Comparison of ENCODE assay signal across 1 cellular context in genomic region chr19:10295305-10295846, GRCh38.
TF ChIP-seq lines count a peak whose summit lies in the region.

No MANE protein-coding gene starts in this region.

TF ChIP-seq in HepG2, 621 proteins besides CTCF, POLR2A, EP300 and RAD21 (continues in another document):
- TF ChIP-seq ZNF724P (CRISPR knock-in tag; IDR thresholded peaks at IDR 0.05; ENCODE audit: borderline replicate concordance): peak; percentile 48; the same call in 1 of the 2 replicates
- TF ChIP-seq RAD51 (IDR thresholded peaks at IDR 0.05; ENCODE audit: borderline replicate concordance): no peak
- peak; percentile 61; the same call in 1 of the 2 replicates for TF ChIP-seq GABPB1 (CRISPR knock-in tag; IDR thresholded peaks at IDR 0.05)
- no peak for TF ChIP-seq BORCS8-MEF2B (CRISPR knock-in tag; IDR thresholded peaks at IDR 0.05)
- TF ChIP-seq RXRB (CRISPR knock-in tag; IDR thresholded peaks at IDR 0.05; ENCODE audit: borderline replicate concordance): 0 out of 2 replicates have a peak, but pooled peaks have one; percentile 23
- no peak for TF ChIP-seq TGIF2 (CRISPR knock-in tag; IDR thresholded peaks at IDR 0.05)
- TF ChIP-seq MXI1 (IDR thresholded peaks at IDR 0.05; ENCODE audit: borderline replicate concordance, low read depth, low read length): 0 out of 3 replicates have a peak, but pooled peaks have one; percentile 30
- no peak for TF ChIP-seq KDM1A (CRISPR knock-in tag; IDR thresholded peaks at IDR 0.05)
- no peak for TF ChIP-seq RERE (CRISPR knock-in tag; IDR thresholded peaks at IDR 0.05; ENCODE audit: low read depth)
- TF ChIP-seq POLR2AphosphoS2 (IDR thresholded peaks at IDR 0.05; ENCODE audit: low read depth, low read length): no peak
- peak; percentile 71 for TF ChIP-seq ATF7-NPFF (CRISPR knock-in tag; IDR thresholded peaks at IDR 0.05; ENCODE audit: low read depth)
- TF ChIP-seq JUND (CRISPR knock-in tag; IDR thresholded peaks at IDR 0.05): no peak
- no peak for TF ChIP-seq ZNF83 (CRISPR knock-in tag; IDR thresholded peaks at IDR 0.05; ENCODE audit: borderline replicate concordance)
- peak; percentile 83 for TF ChIP-seq HDAC1 (CRISPR knock-in tag; IDR thresholded peaks at IDR 0.05)
- no peak for TF ChIP-seq SETDB1 (CRISPR knock-in tag; IDR thresholded peaks at IDR 0.05; ENCODE audit: borderline replicate concordance)
- TF ChIP-seq ZNF652 (CRISPR knock-in tag; IDR thresholded peaks at IDR 0.05; ENCODE audit: borderline replicate concordance, low read depth): no peak
- no peak for TF ChIP-seq ZNF557 (CRISPR knock-in tag; IDR thresholded peaks at IDR 0.05)
- TF ChIP-seq NFIC (IDR thresholded peaks at IDR 0.05; ENCODE audit: low read length): no peak
- TF ChIP-seq RXRA (CRISPR knock-in tag; IDR thresholded peaks at IDR 0.05): 0 out of 2 replicates have a peak, but pooled peaks have one; percentile 34
- TF ChIP-seq HNF4G (IDR thresholded peaks at IDR 0.05; ENCODE audit: borderline replicate concordance, low read depth, low read length): no peak
- TF ChIP-seq HNF4G (CRISPR knock-in tag; IDR thresholded peaks at IDR 0.05; ENCODE audit: borderline replicate concordance, low read depth): no peak
- TF ChIP-seq BCL6 (CRISPR knock-in tag; IDR thresholded peaks at IDR 0.05): no peak
- TF ChIP-seq ZNF326 (CRISPR knock-in tag; IDR thresholded peaks at IDR 0.05; ENCODE audit: borderline replicate concordance): no peak
- no peak for TF ChIP-seq PCBP2 (optimal IDR thresholded peaks at IDR 0.05; ENCODE audit: low read depth, low read length, poor library complexity, severe bottlenecking)
- TF ChIP-seq THAP7 (CRISPR knock-in tag; IDR thresholded peaks at IDR 0.05): no peak
- TF ChIP-seq ZNF234 (CRISPR knock-in tag; conservative IDR thresholded peaks at IDR 0.05): no peak
- TF ChIP-seq, protein P1, sequence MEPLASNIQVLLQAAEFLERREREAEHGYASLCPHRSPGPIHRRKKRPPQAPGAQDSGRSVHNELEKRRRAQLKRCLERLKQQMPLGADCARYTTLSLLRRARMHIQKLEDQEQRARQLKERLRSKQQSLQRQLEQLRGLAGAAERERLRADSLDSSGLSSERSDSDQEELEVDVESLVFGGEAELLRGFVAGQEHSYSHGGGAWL (CRISPR knock-in tag; IDR thresholded peaks at IDR 0.05): no peak
- TF ChIP-seq, protein P2, sequence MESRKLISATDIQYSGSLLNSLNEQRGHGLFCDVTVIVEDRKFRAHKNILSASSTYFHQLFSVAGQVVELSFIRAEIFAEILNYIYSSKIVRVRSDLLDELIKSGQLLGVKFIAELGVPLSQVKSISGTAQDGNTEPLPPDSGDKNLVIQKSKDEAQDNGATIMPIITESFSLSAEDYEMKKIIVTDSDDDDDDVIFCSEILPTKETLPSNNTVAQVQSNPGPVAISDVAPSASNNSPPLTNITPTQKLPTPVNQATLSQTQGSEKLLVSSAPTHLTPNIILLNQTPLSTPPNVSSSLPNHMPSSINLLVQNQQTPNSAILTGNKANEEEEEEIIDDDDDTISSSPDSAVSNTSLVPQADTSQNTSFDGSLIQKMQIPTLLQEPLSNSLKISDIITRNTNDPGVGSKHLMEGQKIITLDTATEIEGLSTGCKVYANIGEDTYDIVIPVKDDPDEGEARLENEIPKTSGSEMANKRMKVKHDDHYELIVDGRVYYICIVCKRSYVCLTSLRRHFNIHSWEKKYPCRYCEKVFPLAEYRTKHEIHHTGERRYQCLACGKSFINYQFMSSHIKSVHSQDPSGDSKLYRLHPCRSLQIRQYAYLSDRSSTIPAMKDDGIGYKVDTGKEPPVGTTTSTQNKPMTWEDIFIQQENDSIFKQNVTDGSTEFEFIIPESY (CRISPR knock-in tag; IDR thresholded peaks at IDR 0.05): peak; percentile 51; the same call in 1 of the 2 replicates
- TF ChIP-seq NFIB (CRISPR knock-in tag; IDR thresholded peaks at IDR 0.05; ENCODE audit: borderline replicate concordance): no peak
- no peak for TF ChIP-seq ZNF776 (CRISPR knock-in tag; IDR thresholded peaks at IDR 0.05)
- peak; percentile 52; the same call in 1 of the 2 replicates for TF ChIP-seq CHCHD3 (CRISPR knock-in tag; IDR thresholded peaks at IDR 0.05)
- TF ChIP-seq, protein P3, sequence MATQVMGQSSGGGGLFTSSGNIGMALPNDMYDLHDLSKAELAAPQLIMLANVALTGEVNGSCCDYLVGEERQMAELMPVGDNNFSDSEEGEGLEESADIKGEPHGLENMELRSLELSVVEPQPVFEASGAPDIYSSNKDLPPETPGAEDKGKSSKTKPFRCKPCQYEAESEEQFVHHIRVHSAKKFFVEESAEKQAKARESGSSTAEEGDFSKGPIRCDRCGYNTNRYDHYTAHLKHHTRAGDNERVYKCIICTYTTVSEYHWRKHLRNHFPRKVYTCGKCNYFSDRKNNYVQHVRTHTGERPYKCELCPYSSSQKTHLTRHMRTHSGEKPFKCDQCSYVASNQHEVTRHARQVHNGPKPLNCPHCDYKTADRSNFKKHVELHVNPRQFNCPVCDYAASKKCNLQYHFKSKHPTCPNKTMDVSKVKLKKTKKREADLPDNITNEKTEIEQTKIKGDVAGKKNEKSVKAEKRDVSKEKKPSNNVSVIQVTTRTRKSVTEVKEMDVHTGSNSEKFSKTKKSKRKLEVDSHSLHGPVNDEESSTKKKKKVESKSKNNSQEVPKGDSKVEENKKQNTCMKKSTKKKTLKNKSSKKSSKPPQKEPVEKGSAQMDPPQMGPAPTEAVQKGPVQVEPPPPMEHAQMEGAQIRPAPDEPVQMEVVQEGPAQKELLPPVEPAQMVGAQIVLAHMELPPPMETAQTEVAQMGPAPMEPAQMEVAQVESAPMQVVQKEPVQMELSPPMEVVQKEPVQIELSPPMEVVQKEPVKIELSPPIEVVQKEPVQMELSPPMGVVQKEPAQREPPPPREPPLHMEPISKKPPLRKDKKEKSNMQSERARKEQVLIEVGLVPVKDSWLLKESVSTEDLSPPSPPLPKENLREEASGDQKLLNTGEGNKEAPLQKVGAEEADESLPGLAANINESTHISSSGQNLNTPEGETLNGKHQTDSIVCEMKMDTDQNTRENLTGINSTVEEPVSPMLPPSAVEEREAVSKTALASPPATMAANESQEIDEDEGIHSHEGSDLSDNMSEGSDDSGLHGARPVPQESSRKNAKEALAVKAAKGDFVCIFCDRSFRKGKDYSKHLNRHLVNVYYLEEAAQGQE (IDR thresholded peaks at IDR 0.05; ENCODE audit: borderline replicate concordance in 1 of 2, low read depth in 1 of 2, low read length in 2 of 2): no peak
- TF ChIP-seq, protein P4, sequence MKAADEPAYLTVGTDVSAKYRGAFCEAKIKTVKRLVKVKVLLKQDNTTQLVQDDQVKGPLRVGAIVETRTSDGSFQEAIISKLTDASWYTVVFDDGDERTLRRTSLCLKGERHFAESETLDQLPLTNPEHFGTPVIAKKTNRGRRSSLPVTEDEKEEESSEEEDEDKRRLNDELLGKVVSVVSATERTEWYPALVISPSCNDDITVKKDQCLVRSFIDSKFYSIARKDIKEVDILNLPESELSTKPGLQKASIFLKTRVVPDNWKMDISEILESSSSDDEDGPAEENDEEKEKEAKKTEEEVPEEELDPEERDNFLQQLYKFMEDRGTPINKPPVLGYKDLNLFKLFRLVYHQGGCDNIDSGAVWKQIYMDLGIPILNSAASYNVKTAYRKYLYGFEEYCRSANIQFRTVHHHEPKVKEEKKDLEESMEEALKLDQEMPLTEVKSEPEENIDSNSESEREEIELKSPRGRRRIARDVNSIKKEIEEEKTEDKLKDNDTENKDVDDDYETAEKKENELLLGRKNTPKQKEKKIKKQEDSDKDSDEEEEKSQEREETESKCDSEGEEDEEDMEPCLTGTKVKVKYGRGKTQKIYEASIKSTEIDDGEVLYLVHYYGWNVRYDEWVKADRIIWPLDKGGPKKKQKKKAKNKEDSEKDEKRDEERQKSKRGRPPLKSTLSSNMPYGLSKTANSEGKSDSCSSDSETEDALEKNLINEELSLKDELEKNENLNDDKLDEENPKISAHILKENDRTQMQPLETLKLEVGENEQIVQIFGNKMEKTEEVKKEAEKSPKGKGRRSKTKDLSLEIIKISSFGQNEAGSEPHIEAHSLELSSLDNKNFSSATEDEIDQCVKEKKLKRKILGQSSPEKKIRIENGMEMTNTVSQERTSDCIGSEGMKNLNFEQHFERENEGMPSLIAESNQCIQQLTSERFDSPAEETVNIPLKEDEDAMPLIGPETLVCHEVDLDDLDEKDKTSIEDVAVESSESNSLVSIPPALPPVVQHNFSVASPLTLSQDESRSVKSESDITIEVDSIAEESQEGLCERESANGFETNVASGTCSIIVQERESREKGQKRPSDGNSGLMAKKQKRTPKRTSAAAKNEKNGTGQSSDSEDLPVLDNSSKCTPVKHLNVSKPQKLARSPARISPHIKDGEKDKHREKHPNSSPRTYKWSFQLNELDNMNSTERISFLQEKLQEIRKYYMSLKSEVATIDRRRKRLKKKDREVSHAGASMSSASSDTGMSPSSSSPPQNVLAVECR (CRISPR knock-in tag; IDR thresholded peaks at IDR 0.05; ENCODE audit: borderline replicate concordance): no peak; the same call in 1 of the 2 replicates
- no peak for TF ChIP-seq ATAD3A (CRISPR knock-in tag; IDR thresholded peaks at IDR 0.05)
- TF ChIP-seq MEIS2 (CRISPR knock-in tag; IDR thresholded peaks at IDR 0.05): no peak
- peak; percentile 45; the same call in 1 of the 2 replicates for TF ChIP-seq ZFX (CRISPR knock-in tag; IDR thresholded peaks at IDR 0.05; ENCODE audit: low read depth)
- TF ChIP-seq MATR3 (CRISPR knock-in tag; IDR thresholded peaks at IDR 0.05): no peak
- no peak for TF ChIP-seq ZKSCAN5 (CRISPR knock-in tag; IDR thresholded peaks at IDR 0.05)
- TF ChIP-seq SMAD3 (CRISPR knock-in tag; IDR thresholded peaks at IDR 0.05): no peak
- no peak for TF ChIP-seq ZNF839 (CRISPR knock-in tag; IDR thresholded peaks at IDR 0.05; ENCODE audit: borderline replicate concordance)
- no peak for TF ChIP-seq CBFB (CRISPR knock-in tag; IDR thresholded peaks at IDR 0.05)
- TF ChIP-seq ZNF607 (CRISPR knock-in tag; IDR thresholded peaks at IDR 0.05; ENCODE audit: borderline replicate concordance): no peak
- TF ChIP-seq GATAD2A (CRISPR knock-in tag; IDR thresholded peaks at IDR 0.05): 0 out of 2 replicates have a peak, but pooled peaks have one; percentile 12
- TF ChIP-seq ETV5 (CRISPR knock-in tag; IDR thresholded peaks at IDR 0.05; ENCODE audit: borderline replicate concordance): no peak
- no peak for TF ChIP-seq MEF2D (CRISPR knock-in tag; IDR thresholded peaks at IDR 0.05)
- no peak for TF ChIP-seq ZNF766 (CRISPR knock-in tag; IDR thresholded peaks at IDR 0.05; ENCODE audit: borderline replicate concordance)
- TF ChIP-seq MTA1 (CRISPR knock-in tag; IDR thresholded peaks at IDR 0.05; ENCODE audit: borderline replicate concordance): no peak
- no peak for TF ChIP-seq NCOA5 (CRISPR knock-in tag; IDR thresholded peaks at IDR 0.05)
- TF ChIP-seq, protein P5, sequence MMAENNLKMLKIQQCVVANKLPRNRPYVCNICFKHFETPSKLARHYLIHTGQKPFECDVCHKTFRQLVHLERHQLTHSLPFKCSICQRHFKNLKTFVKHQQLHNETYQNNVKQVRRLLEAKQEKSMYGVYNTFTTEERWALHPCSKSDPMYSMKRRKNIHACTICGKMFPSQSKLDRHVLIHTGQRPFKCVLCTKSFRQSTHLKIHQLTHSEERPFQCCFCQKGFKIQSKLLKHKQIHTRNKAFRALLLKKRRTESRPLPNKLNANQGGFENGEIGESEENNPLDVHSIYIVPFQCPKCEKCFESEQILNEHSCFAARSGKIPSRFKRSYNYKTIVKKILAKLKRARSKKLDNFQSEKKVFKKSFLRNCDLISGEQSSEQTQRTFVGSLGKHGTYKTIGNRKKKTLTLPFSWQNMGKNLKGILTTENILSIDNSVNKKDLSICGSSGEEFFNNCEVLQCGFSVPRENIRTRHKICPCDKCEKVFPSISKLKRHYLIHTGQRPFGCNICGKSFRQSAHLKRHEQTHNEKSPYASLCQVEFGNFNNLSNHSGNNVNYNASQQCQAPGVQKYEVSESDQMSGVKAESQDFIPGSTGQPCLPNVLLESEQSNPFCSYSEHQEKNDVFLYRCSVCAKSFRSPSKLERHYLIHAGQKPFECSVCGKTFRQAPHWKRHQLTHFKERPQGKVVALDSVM (CRISPR knock-in tag; IDR thresholded peaks at IDR 0.05): peak; percentile 93
- TF ChIP-seq DNMT1 (CRISPR knock-in tag; IDR thresholded peaks at IDR 0.05): no peak
- TF ChIP-seq ZNF484 (CRISPR knock-in tag; IDR thresholded peaks at IDR 0.05; ENCODE audit: borderline replicate concordance, low read depth): no peak
- peak; percentile 53; the same call in 1 of the 2 replicates for TF ChIP-seq MYC (CRISPR knock-in tag; IDR thresholded peaks at IDR 0.05; ENCODE audit: borderline replicate concordance)
